ENCODE assay signal across 13 cellular contexts in the genomic region with DNA sequence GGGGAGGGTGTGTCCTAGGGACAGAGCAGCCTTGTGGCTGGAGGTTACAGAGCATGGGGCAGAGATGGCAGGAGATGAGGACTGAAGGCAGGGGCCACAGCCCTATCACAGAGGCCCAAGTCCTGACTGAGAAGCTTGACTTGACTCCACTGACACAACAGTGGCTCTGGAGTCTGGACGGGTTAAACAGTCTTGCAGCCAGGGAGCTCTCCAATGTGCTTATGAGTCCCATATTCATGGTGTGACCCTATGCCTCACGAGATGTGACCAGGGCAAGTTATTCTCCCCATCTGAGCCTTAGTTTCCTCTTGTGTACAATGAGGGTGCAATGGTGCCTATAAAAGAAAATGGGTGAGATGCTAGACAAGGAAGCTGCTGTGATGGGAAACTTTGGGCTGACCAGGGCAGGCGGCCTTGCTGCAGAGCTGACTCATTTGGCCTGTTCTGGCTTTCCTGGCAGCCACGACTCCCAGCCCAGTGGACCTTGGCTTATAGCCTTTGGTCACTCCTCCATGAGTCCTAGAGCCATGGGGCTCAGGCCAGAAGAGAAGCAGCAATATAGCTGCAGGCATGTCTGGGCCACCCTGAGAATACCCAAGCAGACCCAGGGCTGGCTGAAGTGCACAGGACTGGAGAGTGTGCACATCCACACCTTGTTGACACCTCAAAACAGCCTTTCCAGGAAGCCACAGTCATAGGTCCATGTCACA. TPM values are rescaled to one million over a fixed set of nuclear protein-coding genes. Genes with fewer than 3 reads are reported as not detected.
DNase-seq lines count a peak whose midpoint lies in the region; ATAC-seq and TF ChIP-seq lines count a peak whose summit lies in the region.
"Had no signal": no experiment of that assay in that cellular context is flagged by ENCODE, and none has a peak within 500 bp of the region (broad histone marks: within the 10 kb centered on the region; RNA-seq: fewer than 3 reads in every experiment).

No MANE protein-coding gene starts in this region.

- peaks cover 7% of the 10 kb centered on the region for H3K36me3 Mint-ChIP-seq in effector memory CD8-positive, alpha-beta T cell (ENCODE audit: insufficient read depth)
- H3K36me3 Mint-ChIP-seq in natural killer cell treated with Interleukin-12 subunit alpha and Interleukin-12 subunit beta and Interleukin-15 and Interleukin-18, amount 100 ng/mL, for 72 hours: no peaks in the 10 kb centered on the region

- no peaks in the 10 kb centered on the region for H3K9me3 Mint-ChIP-seq in effector memory CD8-positive, alpha-beta T cell
- no peaks in the 10 kb centered on the region for H3K9me3 Mint-ChIP-seq in natural killer cell treated with Interleukin-12 subunit alpha and Interleukin-12 subunit beta and Interleukin-15 and Interleukin-18, amount 100 ng/mL, for 72 hours

- no peak overlapping the region for H3K4me3 ChIP-seq in PC-9
- H3K4me3 ChIP-seq: HAP-1, heart right ventricle had no signal

- H3K79me2 ChIP-seq in PC-9 (ENCODE audit: low read depth): peaks cover 21% of the 10 kb centered on the region

- H3K4me1 ChIP-seq in PC-9 (replicated peaks; ENCODE audit: insufficient read depth): peaks cover 74% of the 10 kb centered on the region
- H3K4me1 ChIP-seq: HAP-1 had no signal

- H2AFZ ChIP-seq in PC-9: no peak overlapping the region

- peak overlapping the region in 1 of 2 donors; percentile 61 for H3K4me3 Mint-ChIP-seq in effector memory CD8-positive, alpha-beta T cell
- H3K4me3 Mint-ChIP-seq in natural killer cell treated with Interleukin-12 subunit alpha and Interleukin-12 subunit beta and Interleukin-15 and Interleukin-18, amount 100 ng/mL, for 72 hours: peak overlapping the region; percentile 71

- no peak for ATAC-seq in effector memory CD8-positive, alpha-beta T cell (replicated peaks)
- ATAC-seq in natural killer cell treated with Interleukin-12 subunit alpha and Interleukin-12 subunit beta and Interleukin-15 and Interleukin-18, amount 100 ng/mL, for 72 hours: no peak
- ATAC-seq in HG03045 (IDR thresholded peaks at IDR 0.05; ENCODE audit: unreplicated experiment): no peak
- no peak for ATAC-seq in HG03175 (IDR thresholded peaks at IDR 0.05; ENCODE audit: unreplicated experiment)

- BruUV-seq in PC-9 (replicated peaks; lab: Mats Ljungman, UMichigan): no TSS peak

- H3K27ac ChIP-seq in PC-9: peak overlapping the region; percentile 85
- H3K27ac ChIP-seq: heart right ventricle had no signal

- TF ChIP-seq CTCF in PC-9 (conservative IDR thresholded peaks at IDR 0.05): no peak

- POLR2A ChIA-PET in PC-9 (lab: Charles Lee; ENCODE audit: unreplicated experiment): interaction anchor here (0.6 to 0.7 kb wide), 2 partner anchors 91 to 1042 kb away, joined by 3 to 13 read pairs; no protein-coding TSS in a partner anchor

- peaks cover 54 to 66% of the 10 kb centered on the region in 2 donors for H3K4me1 Mint-ChIP-seq in effector memory CD8-positive, alpha-beta T cell (ENCODE audit: low read depth in 2 of 2)
- H3K4me1 Mint-ChIP-seq in natural killer cell treated with Interleukin-12 subunit alpha and Interleukin-12 subunit beta and Interleukin-15 and Interleukin-18, amount 100 ng/mL, for 72 hours (ENCODE audit: low read depth in 2 of 2): peaks cover 69 to 80% of the 10 kb centered on the region in 2 donors

- no peaks in the 10 kb centered on the region for H3K27me3 Mint-ChIP-seq in effector memory CD8-positive, alpha-beta T cell
- H3K27me3 Mint-ChIP-seq in natural killer cell treated with Interleukin-12 subunit alpha and Interleukin-12 subunit beta and Interleukin-15 and Interleukin-18, amount 100 ng/mL, for 72 hours: no peaks in the 10 kb centered on the region

- H3K27me3 ChIP-seq in PC-9 (ENCODE audit: insufficient read depth, low read depth): no peaks in the 10 kb centered on the region

- H3F3A ChIP-seq in PC-9 (ENCODE audit: insufficient read depth, low read depth): peaks cover 39% of the 10 kb centered on the region

- no peaks in the 10 kb centered on the region for H3K9me2 ChIP-seq in PC-9 (ENCODE audit: insufficient read depth)

- intact Hi-C loops in PC-9 (cut with micrococcal nuclease; ENCODE audit: unreplicated experiment): loop anchor here (5.0 to 10.0 kb wide), 3 partner anchors 143 to 397 kb away; a partner anchor contains a TSS

- H4K20me1 ChIP-seq in PC-9 (ENCODE audit: insufficient read depth): no peaks in the 10 kb centered on the region; the same call in 1 of the 2 replicates

- peak overlapping the region; percentile 51 for H3K4me2 ChIP-seq in PC-9

- DNase-seq in EH (ENCODE audit: low read depth) (peak; percentile 43), PC-9 (peak in 1 of 2 experiments; percentile 31), NCI-H1694 (lab: John Stamatoyannopoulos, UW) (no peak)
- no peak for DNase-seq in effector memory CD8-positive, alpha-beta T cell
- no peak for DNase-seq in natural killer cell treated with Interleukin-12 subunit alpha and Interleukin-12 subunit beta and Interleukin-15 and Interleukin-18, amount 100 ng/mL, for 72 hours (ENCODE audit: low spot score)
- no peak for DNase-seq in stimulated activated CD4-positive, alpha-beta T cell treated with anti-CD3 and anti-CD28 coated beads, Interleukin-15, amount 100 ng/mL, for 24 hours
- DNase-seq: DMS 273 treated with DMSO at 0.1 percent for 48 hours; heart right ventricle; NCI-H510A; stimulated activated CD4-positive, alpha-beta T cell treated with anti-CD3 and anti-CD28 coated beads, Interleukin-12 subunit alpha, Interleukin-12 subunit beta, amount 100 ng/mL, for 4 hours had no signal

- no peaks in the 10 kb centered on the region for H3K36me3 ChIP-seq in PC-9 (ENCODE audit: low read depth)
- H3K36me3 ChIP-seq: HAP-1, heart right ventricle had no signal

- H3K9me3 ChIP-seq in PC-9 (ENCODE audit: insufficient read depth, low read depth): no peaks in the 10 kb centered on the region
- H3K9me3 ChIP-seq: HAP-1, heart right ventricle had no signal

- CTCF ChIA-PET in PC-9 (lab: Charles Lee): no interaction called here

- peak overlapping the region; percentile 87 to 88 for H3K27ac Mint-ChIP-seq in effector memory CD8-positive, alpha-beta T cell
- peak overlapping the region; percentile 83 to 93 for H3K27ac Mint-ChIP-seq in natural killer cell treated with Interleukin-12 subunit alpha and Interleukin-12 subunit beta and Interleukin-15 and Interleukin-18, amount 100 ng/mL, for 72 hours

RNA-seq across cellular contexts. Expression of a gene that starts 2.8 kb away (rescaled TPM):
- total RNA-seq in PC-9 (2021): 24.1 and 26.3 TPM in 2 replicates
- 1 to 10 TPM; 1.5 to 2.1 TPM for total RNA-seq in natural killer cell treated with Interleukin-12 subunit alpha and Interleukin-12 subunit beta and Interleukin-15 and Interleukin-18, amount 100 ng/mL, for 72 hours

RNA-seq across cellular contexts. Expression of a gene that starts 39.6 kb away (rescaled TPM):
- 12.9 and 13.4 TPM in 2 replicates for total RNA-seq in PC-9 (2021)
- total RNA-seq in natural killer cell treated with Interleukin-12 subunit alpha and Interleukin-12 subunit beta and Interleukin-15 and Interleukin-18, amount 100 ng/mL, for 72 hours: 1 to 10 TPM; 4.6 to 4.9 TPM
